Comparison of ENCODE assay signal across 6 cellular contexts in the genomic region with DNA sequence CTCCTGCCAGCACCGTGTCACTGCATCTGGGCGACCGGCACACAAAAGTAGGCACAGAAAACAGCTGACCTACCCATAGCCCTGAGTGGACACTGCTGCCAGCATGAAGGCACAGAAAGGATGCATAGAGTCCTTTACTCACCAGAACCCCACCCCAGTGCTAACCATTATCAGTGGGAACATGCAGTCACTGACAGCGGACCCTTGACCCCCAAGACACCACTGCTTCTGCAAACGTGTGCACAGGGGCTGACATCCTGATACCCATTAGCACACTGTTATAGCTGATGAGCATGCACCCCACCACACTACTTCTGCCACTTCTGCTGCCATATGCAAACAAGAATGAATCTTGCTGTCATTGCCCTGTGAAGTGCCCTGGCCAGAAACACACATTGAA.
"Had no signal": no experiment of that assay in that cellular context is flagged by ENCODE, and none has a peak within 500 bp of the region (broad histone marks: within the 10 kb centered on the region; RNA-seq: fewer than 3 reads in every experiment).

No MANE protein-coding gene starts in this region.

- H3K4me1 Mint-ChIP-seq: IgD-negative memory B cell had no signal

- H3K27me3 Mint-ChIP-seq: IgD-negative memory B cell had no signal

- H3K4me3 Mint-ChIP-seq: GM23338, H9, IgD-negative memory B cell had no signal

- DNase-seq: H9, HCEC 1CT, KG1 had no signal

- ATAC-seq: GM23338, HepG2 had no signal

- H3K27ac Mint-ChIP-seq: GM23338, H9, IgD-negative memory B cell had no signal
